In the genomic region with DNA sequence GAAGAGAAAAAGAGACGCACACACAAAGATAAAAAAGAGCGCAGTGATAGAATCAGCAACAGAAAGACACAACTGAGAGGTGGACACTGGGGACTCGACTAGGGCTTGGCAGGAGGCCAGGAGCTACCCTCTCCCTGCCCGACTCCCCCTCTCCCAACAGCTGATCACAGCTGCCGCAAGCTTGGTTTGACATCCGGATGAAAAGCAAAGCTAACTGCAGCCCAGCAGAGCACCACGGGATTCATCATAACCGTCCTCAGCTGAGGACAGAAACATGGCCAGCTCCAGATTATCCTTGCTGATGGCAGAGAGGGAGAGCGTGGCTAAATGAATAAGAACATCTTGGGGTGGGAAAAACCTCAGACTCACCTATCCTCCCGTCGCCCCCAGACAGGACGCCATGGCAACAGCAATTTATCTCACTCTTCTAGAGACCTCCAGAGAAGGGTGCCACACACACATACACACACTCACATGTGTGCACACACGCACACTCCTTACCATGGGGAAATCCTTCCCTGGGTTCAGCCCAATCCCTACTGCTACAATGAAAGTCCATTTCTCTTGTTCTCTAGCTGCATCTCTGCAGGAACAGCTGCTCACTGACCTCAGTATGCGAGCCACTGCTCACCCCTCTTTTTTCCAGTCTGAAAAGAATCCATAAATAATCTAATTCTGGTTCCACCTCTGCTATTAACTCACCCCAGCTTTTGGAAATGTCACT, we compare ENCODE assay signal across 14 cellular contexts.
A peak's percentile ranks its signal among the peaks of the same experiment; 100 is the strongest.
DNase-seq lines count a peak whose midpoint lies in the region; ATAC-seq and TF ChIP-seq lines count a peak whose summit lies in the region.
"Had no signal": no experiment of that assay in that cellular context is flagged by ENCODE, and none has a peak within 500 bp of the region (broad histone marks: within the 10 kb centered on the region; RNA-seq: fewer than 3 reads in every experiment).

No MANE protein-coding gene starts in this region.

- H3K9me3 ChIP-seq in breast epithelium = no peaks in the 10 kb centered on the region

- H3K36me3 ChIP-seq in breast epithelium = no peaks in the 10 kb centered on the region

- H3K4me3 ChIP-seq in breast epithelium = no peak overlapping the region

- DNase-seq in AG08396 (ENCODE audit: low spot score) = peak; percentile 31
- peak; percentile 21 for DNase-seq in NCI-H1105 treated with DMSO at 0.1 percent for 48 hours (lab: John Stamatoyannopoulos, UW)
- peak; percentile 39 for DNase-seq in ecto neural progenitor cell (ENCODE audit: low spot score)
- peak; percentile 72 for DNase-seq in myocyte (ENCODE audit: low read depth)
- DNase-seq in activated CD4-positive, alpha-beta T cell treated with anti-CD3 and anti-CD28 coated beads, Interleukin-2, amount 50 U/mL, for 48 hours = no peak
- no peak for DNase-seq in stimulated activated CD4-positive, alpha-beta T cell treated with anti-CD3 and anti-CD28 coated beads, Interleukin-15, amount 100 ng/mL, for 24 hours
- no peak for DNase-seq in breast epithelium (ENCODE audit: low spot score in 2 of 2)
- DNase-seq: ACHN; activated CD4-positive, alpha-beta memory T cell treated with anti-CD3 and anti-CD28 coated beads, Interleukin-2, amount 10 ng/mL, durations not matched to agents 7 days and 5 days; activated naive CD8-positive, alpha-beta T cell treated with anti-CD3 and anti-CD28 coated beads, Interleukin-2, amount 50 U/mL, for 24 hours; activated T-cell treated with anti-CD3 and anti-CD28 coated beads, Interleukin-2, amount 50 U/mL, for 72 hours; cerebellar nuclear complex; NCI-H2107 had no signal

- ATAC-seq in HG02852 (IDR thresholded peaks at IDR 0.05; ENCODE audit: unreplicated experiment) = no peak
- ATAC-seq: activated naive CD8-positive, alpha-beta T cell treated with anti-CD3 and anti-CD28 coated beads, Interleukin-2, amount 50 U/mL, for 24 hours; activated T-cell treated with anti-CD3 and anti-CD28 coated beads, Interleukin-2, amount 50 U/mL, for 72 hours had no signal

- intact Hi-C loops in breast epithelium (cut with DNase I; ENCODE audit: low total_unique reads) = no loop called here

- no peak for TF ChIP-seq CTCF in breast epithelium (IDR thresholded peaks at IDR 0.05)

- H3K27me3 ChIP-seq in breast epithelium = peaks cover 0 to 6% of the 10 kb centered on the region in 2 donors

- TF ChIP-seq POLR2A in breast epithelium (IDR thresholded peaks at IDR 0.05) = no peak

- H3K27ac ChIP-seq in breast epithelium = no peak overlapping the region

- H3K4me1 ChIP-seq in breast epithelium = no peaks in the 10 kb centered on the region

Comparison
In these comparisons a context has a peak if more than half of its experiments do, and no peak if none do; other contexts are left out.
1. DNase-seq: peak in AG08396 (single experiment), NCI-H1105 treated with DMSO at 0.1 percent for 48 hours (single experiment), ecto neural progenitor cell (single experiment) and myocyte (single experiment); none in activated CD4-positive, alpha-beta T cell treated with anti-CD3 and anti-CD28 coated beads, Interleukin-2, amount 50 U/mL, for 48 hours (0 of 2), stimulated activated CD4-positive, alpha-beta T cell treated with anti-CD3 and anti-CD28 coated beads, Interleukin-15, amount 100 ng/mL, for 24 hours (single experiment) and breast epithelium (0 of 2).